Comparison of ENCODE assay signal across 1 cellular context in the genomic region with DNA sequence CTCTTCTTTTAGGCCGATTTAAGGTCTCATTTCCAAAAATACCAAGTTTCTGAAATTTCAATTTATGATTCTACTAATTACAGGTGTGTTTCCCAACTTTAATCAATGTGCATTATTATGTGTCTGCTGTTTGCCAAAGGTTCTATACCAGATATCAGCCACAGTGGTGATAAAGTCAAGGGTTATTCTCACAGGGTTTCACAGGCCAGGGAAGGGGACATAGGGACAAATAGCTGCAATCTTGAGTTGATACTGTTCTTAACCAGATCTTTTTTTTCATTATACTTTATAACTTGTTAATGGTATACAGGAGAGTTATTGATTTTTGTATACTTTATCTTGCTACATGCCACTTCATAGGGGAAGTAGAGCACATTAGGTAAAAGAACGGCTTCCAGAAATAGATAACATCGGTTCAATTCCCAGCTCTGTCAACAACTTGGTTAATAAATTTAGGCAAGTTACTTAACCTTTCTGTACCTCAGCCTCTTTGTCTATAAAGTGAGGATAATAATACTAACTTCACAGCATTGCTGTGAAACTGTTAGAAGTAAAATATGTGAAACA.
TF ChIP-seq lines count a peak whose summit lies in the region.

No MANE protein-coding gene starts in this region.

TF ChIP-seq in HepG2, 621 proteins besides CTCF, POLR2A, EP300 and RAD21:
- no peak for TF ChIP-seq PPARG (CRISPR knock-in tag; conservative IDR thresholded peaks at IDR 0.05)
- no peak for TF ChIP-seq PHF20 (CRISPR knock-in tag; IDR thresholded peaks at IDR 0.05)
- TF ChIP-seq SRSF9 (IDR thresholded peaks at IDR 0.05; ENCODE audit: borderline replicate concordance, insufficient read depth, low read depth, low read length, poor library complexity, severe bottlenecking) = no peak
- no peak for TF ChIP-seq CBFB (CRISPR knock-in tag; IDR thresholded peaks at IDR 0.05)
- TF ChIP-seq KDM4B (CRISPR knock-in tag; IDR thresholded peaks at IDR 0.05) = no peak
- TF ChIP-seq ZNF614 (CRISPR knock-in tag; IDR thresholded peaks at IDR 0.05; ENCODE audit: borderline replicate concordance) = no peak
